In genomic region chr7:150631866-150632864, GRCh38 we compare ENCODE assay signal across 7 cellular contexts. TPM values are rescaled to one million over a fixed set of nuclear protein-coding genes. Genes with fewer than 3 reads are reported as not detected.
A peak's percentile ranks its signal among the peaks of the same experiment; 100 is the strongest.
DNase-seq lines count a peak whose midpoint lies in the region; ATAC-seq lines count a peak whose summit lies in the region.

Gene GIMAP6 (minus strand): TSS chr7:150632385. CDS start chr7:150630142, 2,243 bp downstream.

- intact Hi-C loops in left ventricle myocardium superior (cut with micrococcal nuclease): no loop called here

- DNase-seq in activated CD8-positive, alpha-beta memory T cell treated with anti-CD3 and anti-CD28 coated beads for 48 hours (ENCODE audit: low read depth in 2 of 3, low spot score in 2 of 3): peak in 2 of 3 experiments; percentile 10 to 33
- peak; percentile 35 for DNase-seq in left ventricle myocardium superior
- DNase-seq in stimulated activated CD8-positive, alpha-beta memory T cell treated with anti-CD3 and anti-CD28 coated beads, Interleukin-7, amount 100 ng/mL, for 4 hours (ENCODE audit: low read depth in 2 of 2): peak; percentile 8 to 29
- no peak for DNase-seq in NCI-H69 (lab: John Stamatoyannopoulos, UW)
- DNase-seq in kidney tubule cell (ENCODE audit: low spot score): no peak

- ATAC-seq in GM19452 (IDR thresholded peaks at IDR 0.05; ENCODE audit: unreplicated experiment): peak; percentile 74
- ATAC-seq in HG03521 (IDR thresholded peaks at IDR 0.05; ENCODE audit: unreplicated experiment): peak; percentile 80
- peak; percentile 42 for ATAC-seq in left ventricle myocardium superior

RNA-seq across cellular contexts. Expression of gene GIMAP6, which starts in this region (rescaled TPM):
- total RNA-seq in left ventricle myocardium superior: 31.5 TPM

Comparison
In these comparisons a context has a peak if more than half of its experiments do, and no peak if none do; other contexts are left out.
1. DNase-seq: peak in activated CD8-positive, alpha-beta memory T cell treated with anti-CD3 and anti-CD28 coated beads for 48 hours (2 of 3), left ventricle myocardium superior (single experiment) and stimulated activated CD8-positive, alpha-beta memory T cell treated with anti-CD3 and anti-CD28 coated beads, Interleukin-7, amount 100 ng/mL, for 4 hours (2 of 2); none in NCI-H69 (single experiment) and kidney tubule cell (single experiment).
2. Peak in every context shown above with its lines, with median percentiles within 50 percentile points of each other: ATAC-seq.